8 cellular contexts compared by ENCODE assay signal in the genomic region with DNA sequence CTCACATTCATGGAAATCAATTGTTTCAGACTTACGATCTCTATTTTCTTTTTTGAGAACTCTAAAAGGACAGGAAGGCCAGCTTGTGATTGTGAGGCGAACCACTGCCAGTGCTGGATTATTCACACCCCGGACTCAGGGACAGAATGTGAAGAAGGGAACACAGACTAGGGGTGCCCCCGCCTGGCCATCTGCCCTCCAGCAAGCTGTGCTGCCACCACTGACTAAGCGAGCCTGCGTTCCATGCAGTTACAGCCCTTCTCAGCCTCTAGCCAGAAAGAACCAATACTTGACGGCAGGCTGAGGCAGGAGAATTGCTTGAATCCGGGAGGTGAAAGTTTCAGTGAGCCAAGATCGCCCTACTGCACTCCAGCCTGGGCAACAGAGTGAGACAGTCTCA. TPM values are rescaled to one million over a fixed set of nuclear protein-coding genes. Genes with fewer than 3 reads are reported as not detected.
A peak's percentile ranks its signal among the peaks of the same experiment; 100 is the strongest.
DNase-seq lines count a peak whose midpoint lies in the region; ATAC-seq, FAIRE-seq and TF ChIP-seq lines count a peak whose summit lies in the region.

No MANE protein-coding gene starts in this region.

- H3K27me3 Mint-ChIP-seq in T-helper 17 cell, result no peaks in the 10 kb centered on the region

- ATAC-seq in T-helper 17 cell (no peak), GM21619 (IDR thresholded peaks at IDR 0.05; ENCODE audit: unreplicated experiment) (no peak), GM21529 (IDR thresholded peaks at IDR 0.05; ENCODE audit: unreplicated experiment) (no peak)

- H3K4me3 Mint-ChIP-seq in T-helper 17 cell, result no peak overlapping the region

- H3K27ac Mint-ChIP-seq in T-helper 17 cell, result peak overlapping the region; percentile 54

- no peak for TF ChIP-seq POLR2A in GM12892 (IDR thresholded peaks at IDR 0.05; ENCODE audit: low read depth, low read length)

- no peaks in the 10 kb centered on the region for H3K36me3 Mint-ChIP-seq in T-helper 17 cell (ENCODE audit: low read depth)

- peaks cover 15% of the 10 kb centered on the region for H3K4me1 Mint-ChIP-seq in T-helper 17 cell

- peak; percentile 17 for FAIRE-seq in GM12892 (lab: Jason Lieb, UNC)

- 0 out of 2 replicates have a peak, but pooled peaks have one; percentile 4 for TF ChIP-seq CTCF in AG10803 (conservative IDR thresholded peaks at IDR 0.05; ENCODE audit: low read length)

- DNase-seq in AG10803 (ENCODE audit: low read depth), result peak; percentile 20
- no peak for DNase-seq in GM12892 (ENCODE audit: insufficient read length)
- no peak for DNase-seq in T-helper 17 cell
- DNase-seq in glomerular endothelial cell (ENCODE audit: extremely low read depth, low read depth, low spot score), result peak; percentile 20
- DNase-seq in OCI-M2 (lab: John Stamatoyannopoulos, UW; ENCODE audit: unreplicated experiment), result no peak
- no peak for DNase-seq in activated CD8-positive, alpha-beta memory T cell treated with anti-CD3 and anti-CD28 coated beads, Interleukin-2, amount 50 U/mL, for 4 hours

- no peaks in the 10 kb centered on the region for H3K9me3 ChIP-seq in T-helper 17 cell (ENCODE audit: control insufficient read depth, low read length, poor library complexity, severe bottlenecking)

- no peak overlapping the region for H3K4me3 ChIP-seq in AG10803 (ENCODE audit: low read length)

RNA-seq across cellular contexts. Expression of gene HAGH, which starts 2.8 kb away (rescaled TPM):
- 13.9 TPM for polyA plus RNA-seq in GM12892 (2012; ENCODE audit: missing spikeins)
- 10 to 100 TPM; 35.8 to 37.9 TPM for total RNA-seq in T-helper 17 cell
- 91.5 and 116 TPM in 2 replicates for total RNA-seq in glomerular endothelial cell

RNA-seq across cellular contexts. Expression of gene FAHD1, which starts 3.2 kb away (rescaled TPM):
- polyA plus RNA-seq in GM12892 (2012; ENCODE audit: missing spikeins), result 8.6 TPM
- total RNA-seq in T-helper 17 cell (1 to 10 TPM; 6.1 to 7.9 TPM), glomerular endothelial cell (60.7 and 62.9 TPM in 2 replicates)

RNA-seq across cellular contexts. Expression of gene IGFALS, which starts 30.3 kb away (rescaled TPM):
- 0.13 TPM for polyA plus RNA-seq in GM12892 (2012; ENCODE audit: missing spikeins)
- under 1 TPM; 0.25 to 0.55 TPM for total RNA-seq in T-helper 17 cell
- not detected in 2 replicates for total RNA-seq in glomerular endothelial cell

RNA-seq across cellular contexts. Expression of gene NUBP2, which starts 41.1 kb away (rescaled TPM):
- 11.7 TPM for polyA plus RNA-seq in GM12892 (2012; ENCODE audit: missing spikeins)
- total RNA-seq in T-helper 17 cell (10 to 100 TPM; 41.7 to 44.9 TPM), glomerular endothelial cell (114 and 135 TPM in 2 replicates)

RNA-seq across cellular contexts. Expression of gene SPSB3, which starts 41.5 kb away (rescaled TPM):
- polyA plus RNA-seq in GM12892 (2012; ENCODE audit: missing spikeins), result 5.2 TPM
- 100 to 1,000 TPM in 1 of 2 donors, 10 to 100 TPM in 1; 92.2 to 101 TPM for total RNA-seq in T-helper 17 cell
- total RNA-seq in glomerular endothelial cell, result 36.2 and 63.6 TPM in 2 replicates

Comparison
In these comparisons a context has a peak if more than half of its experiments do, and no peak if none do; other contexts are left out.
1. DNase-seq: peak in AG10803 (single experiment) and glomerular endothelial cell (single experiment); none in GM12892 (single experiment), T-helper 17 cell (0 of 3), OCI-M2 (single experiment) and activated CD8-positive, alpha-beta memory T cell treated with anti-CD3 and anti-CD28 coated beads, Interleukin-2, amount 50 U/mL, for 4 hours (single experiment).